In the genomic region with DNA sequence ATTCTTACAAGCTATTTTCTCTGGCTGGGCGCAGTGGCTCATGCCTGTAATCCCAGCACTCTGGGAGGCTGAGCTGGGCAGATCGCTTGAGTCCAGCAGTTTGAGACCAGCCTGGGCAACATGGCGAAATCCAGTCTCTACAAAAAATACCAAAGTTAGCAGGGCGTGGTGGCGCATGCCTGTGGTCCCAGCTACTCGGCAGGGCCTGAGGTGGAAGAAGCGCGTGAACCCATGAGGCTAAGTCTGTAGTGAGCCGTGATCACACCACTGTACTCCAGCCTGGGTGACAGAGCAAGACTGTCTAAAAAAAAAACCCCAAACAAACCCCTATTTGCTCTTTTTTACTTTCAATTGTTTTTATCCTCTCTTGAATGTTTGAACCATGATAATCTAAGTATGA, we compare ENCODE assay signal across 12 cellular contexts.
"Had no signal": no experiment of that assay in that cellular context is flagged by ENCODE, and none has a peak within 500 bp of the region (broad histone marks: within the 10 kb centered on the region; RNA-seq: fewer than 3 reads in every experiment).

No MANE protein-coding gene starts in this region.

- H3K9me3 ChIP-seq: gastroesophageal sphincter, transverse colon had no signal

- DNase-seq: activated CD4-positive, alpha-beta T cell treated with anti-CD3 and anti-CD28 coated beads for 1 hour; activated CD4-positive, alpha-beta T cell treated with anti-CD3 and anti-CD28 coated beads, Interleukin-2, amount 50 U/mL, for 48 hours; activated CD8-positive, alpha-beta memory T cell treated with anti-CD3 and anti-CD28 coated beads, Interleukin-2, amount 10 ng/mL, durations not matched to agents 7 days and 5 days; activated effector memory CD4-positive, alpha-beta T cell treated with anti-CD3 and anti-CD28 coated beads, Interleukin-2, amount 50 U/mL, for 16 hours; activated naive CD8-positive, alpha-beta T cell treated with anti-CD3 and anti-CD28 coated beads, Interleukin-2, amount 10 ng/mL, durations not matched to agents 7 days and 5 days; activated T-cell treated with anti-CD3 and anti-CD28 coated beads, Interleukin-2, amount 50 U/mL, for 4 hours; aorta; transverse colon had no signal

- H3K4me3 ChIP-seq: gastroesophageal sphincter, transverse colon had no signal

- H3K4me1 Mint-ChIP-seq: activated CD8-positive, alpha-beta memory T cell treated with anti-CD3 and anti-CD28 coated beads, Interleukin-2, amount 10 ng/mL, durations not matched to agents 7 days and 5 days; activated naive CD8-positive, alpha-beta T cell treated with anti-CD3 and anti-CD28 coated beads, Interleukin-2, amount 10 ng/mL, durations not matched to agents 7 days and 5 days; stimulated activated memory B cell treated with anti-CD40 and anti-IgM and Interleukin-4, amounts not matched to agents 10 μg/mL and 1 μg/mL and 100 μg/mL, for 72 hours had no signal

- H3K27ac Mint-ChIP-seq: activated CD8-positive, alpha-beta memory T cell treated with anti-CD3 and anti-CD28 coated beads, Interleukin-2, amount 10 ng/mL, durations not matched to agents 7 days and 5 days; activated naive CD8-positive, alpha-beta T cell treated with anti-CD3 and anti-CD28 coated beads, Interleukin-2, amount 10 ng/mL, durations not matched to agents 7 days and 5 days; stimulated activated memory B cell treated with anti-CD40 and anti-IgM and Interleukin-4, amounts not matched to agents 10 μg/mL and 1 μg/mL and 100 μg/mL, for 72 hours; T-helper 2 cell treated with Interferon-gamma antibody and Interleukin-4, amounts not matched to agents 5 μg/mL and 100 μg/mL, for 36 hours had no signal

- H3K27me3 ChIP-seq: gastroesophageal sphincter, transverse colon had no signal

- ATAC-seq: activated CD8-positive, alpha-beta memory T cell treated with anti-CD3 and anti-CD28 coated beads, Interleukin-2, amount 10 ng/mL, durations not matched to agents 7 days and 5 days; activated T-cell treated with anti-CD3 and anti-CD28 coated beads, Interleukin-2, amount 50 U/mL, for 4 hours; gastroesophageal sphincter; right cardiac atrium; stimulated activated memory B cell treated with anti-CD40 and anti-IgM and Interleukin-4, amounts not matched to agents 10 μg/mL and 1 μg/mL and 100 μg/mL, for 72 hours had no signal

- H3K4me3 Mint-ChIP-seq: activated CD8-positive, alpha-beta memory T cell treated with anti-CD3 and anti-CD28 coated beads, Interleukin-2, amount 10 ng/mL, durations not matched to agents 7 days and 5 days; activated naive CD8-positive, alpha-beta T cell treated with anti-CD3 and anti-CD28 coated beads, Interleukin-2, amount 10 ng/mL, durations not matched to agents 7 days and 5 days; activated T-cell treated with anti-CD3 and anti-CD28 coated beads, Interleukin-2, amount 50 U/mL, for 4 hours; stimulated activated memory B cell treated with anti-CD40 and anti-IgM and Interleukin-4, amounts not matched to agents 10 μg/mL and 1 μg/mL and 100 μg/mL, for 72 hours; T-helper 2 cell treated with Interferon-gamma antibody and Interleukin-4, amounts not matched to agents 5 μg/mL and 100 μg/mL, for 36 hours had no signal

- H3K27ac ChIP-seq: gastroesophageal sphincter, transverse colon had no signal

- H3K27me3 Mint-ChIP-seq: activated CD8-positive, alpha-beta memory T cell treated with anti-CD3 and anti-CD28 coated beads, Interleukin-2, amount 10 ng/mL, durations not matched to agents 7 days and 5 days; activated naive CD8-positive, alpha-beta T cell treated with anti-CD3 and anti-CD28 coated beads, Interleukin-2, amount 10 ng/mL, durations not matched to agents 7 days and 5 days; stimulated activated memory B cell treated with anti-CD40 and anti-IgM and Interleukin-4, amounts not matched to agents 10 μg/mL and 1 μg/mL and 100 μg/mL, for 72 hours had no signal
